Comparison of ENCODE assay signal across 9 cellular contexts in genomic region chr7:116212859-116213258, GRCh38. TPM values are rescaled to one million over a fixed set of nuclear protein-coding genes. Genes with fewer than 3 reads are reported as not detected.
DNase-seq lines count a peak whose midpoint lies in the region; ATAC-seq and TF ChIP-seq lines count a peak whose summit lies in the region.
"Had no signal": no experiment of that assay in that cellular context is flagged by ENCODE, and none has a peak within 500 bp of the region (broad histone marks: within the 10 kb centered on the region; RNA-seq: fewer than 3 reads in every experiment).

No MANE protein-coding gene starts in this region.

- no peaks in the 10 kb centered on the region for H3K9me3 ChIP-seq in subcutaneous abdominal adipose tissue (ENCODE audit: control insufficient read depth in 5 of 5, low read length in 5 of 5)

- no peak for ATAC-seq in activated B cell treated with CpG ODN at 0.5 μM for 24 hours (ENCODE audit: low read depth)
- ATAC-seq in foreskin keratinocyte: no peak
- no peak for ATAC-seq in HG03469 (IDR thresholded peaks at IDR 0.05; ENCODE audit: unreplicated experiment)
- ATAC-seq in HG03108 (IDR thresholded peaks at IDR 0.05; ENCODE audit: unreplicated experiment): no peak

- H3K36me3 Mint-ChIP-seq in activated CD4-positive, alpha-beta T cell treated with anti-CD3 and anti-CD28 coated beads, Interleukin-2, amount 10 ng/mL, durations not matched to agents 7 days and 5 days (ENCODE audit: low read depth): peaks cover 50% of the 10 kb centered on the region
- peaks cover 28% of the 10 kb centered on the region for H3K36me3 Mint-ChIP-seq in activated B cell treated with CpG ODN at 0.5 μM for 24 hours (ENCODE audit: low read depth)

- intact Hi-C loops in activated B cell treated with CpG ODN at 0.5 μM for 24 hours (cut with micrococcal nuclease): loop anchor here (5.0 kb wide), 1 partner anchor 1291 kb away; the partner anchor contains the start of gene MDFIC

- H3K36me3 ChIP-seq in subcutaneous abdominal adipose tissue (ENCODE audit: control insufficient read depth in 5 of 5, insufficient read depth in 5 of 5, low read length in 5 of 5): no peaks in the 10 kb centered on the region

- H3K4me1 ChIP-seq in foreskin keratinocyte (peaks cover 44% of the 10 kb centered on the region), subcutaneous abdominal adipose tissue (ENCODE audit: control insufficient read depth in 5 of 5, insufficient read depth in 5 of 5, low read length in 5 of 5) (peaks cover 10 to 35% (median 26%) of the 10 kb centered on the region in 5 donors)

- no peaks in the 10 kb centered on the region for H3K27me3 Mint-ChIP-seq in activated CD4-positive, alpha-beta T cell treated with anti-CD3 and anti-CD28 coated beads, Interleukin-2, amount 10 ng/mL, durations not matched to agents 7 days and 5 days
- no peaks in the 10 kb centered on the region for H3K27me3 Mint-ChIP-seq in activated B cell treated with CpG ODN at 0.5 μM for 24 hours

- TF ChIP-seq CTCF in activated B cell treated with CpG ODN at 0.5 μM for 24 hours (IDR thresholded peaks at IDR 0.05) (no peak), foreskin keratinocyte (conservative IDR thresholded peaks at IDR 0.05) (no peak)

- POLR2A ChIA-PET in activated CD4-positive, alpha-beta T cell treated with anti-CD3 and anti-CD28 coated beads, Interleukin-2, amount 10 ng/mL, durations not matched to agents 7 days and 5 days (lab: Charles Lee): no interaction called here
- POLR2A ChIA-PET in activated B cell treated with CpG ODN at 0.5 μM for 24 hours (lab: Charles Lee): no interaction called here

- H3K9ac ChIP-seq in subcutaneous abdominal adipose tissue (ENCODE audit: low read length in 5 of 5): no peak overlapping the region

- peaks cover 13% of the 10 kb centered on the region for H3K9me3 Mint-ChIP-seq in activated CD4-positive, alpha-beta T cell treated with anti-CD3 and anti-CD28 coated beads, Interleukin-2, amount 10 ng/mL, durations not matched to agents 7 days and 5 days
- no peaks in the 10 kb centered on the region for H3K9me3 Mint-ChIP-seq in activated B cell treated with CpG ODN at 0.5 μM for 24 hours

- H3K27ac Mint-ChIP-seq in activated CD4-positive, alpha-beta T cell treated with anti-CD3 and anti-CD28 coated beads, Interleukin-2, amount 10 ng/mL, durations not matched to agents 7 days and 5 days: peak overlapping the region; percentile 81
- peak overlapping the region; percentile 96 for H3K27ac Mint-ChIP-seq in activated B cell treated with CpG ODN at 0.5 μM for 24 hours

- no peak for DNase-seq in activated CD4-positive, alpha-beta T cell treated with anti-CD3 and anti-CD28 coated beads, Interleukin-2, amount 10 ng/mL, durations not matched to agents 7 days and 5 days
- no peak for DNase-seq in activated CD4-positive, alpha-beta T cell treated with anti-CD3 and anti-CD28 coated beads, Interleukin-2, amount 50 U/mL, for 1 hour
- DNase-seq in activated B cell treated with CpG ODN at 0.5 μM for 24 hours (no peak), foreskin keratinocyte (no peak), SW480 (ENCODE audit: low spot score) (no peak)
- DNase-seq: AML-193 had no signal

- H3K27me3 ChIP-seq in foreskin keratinocyte: no peaks in the 10 kb centered on the region
- H3K27me3 ChIP-seq in subcutaneous abdominal adipose tissue (ENCODE audit: control insufficient read depth in 5 of 5, insufficient read depth in 4 of 5, low read length in 5 of 5): no peaks in the 10 kb centered on the region

- CTCF ChIA-PET in activated CD4-positive, alpha-beta T cell treated with anti-CD3 and anti-CD28 coated beads, Interleukin-2, amount 10 ng/mL, durations not matched to agents 7 days and 5 days (lab: Charles Lee): interaction anchor here (1.0 kb wide), 1 partner anchor 34 kb away, joined by 3 read pairs; no protein-coding TSS in a partner anchor
- CTCF ChIA-PET in activated B cell treated with CpG ODN at 0.5 μM for 24 hours (lab: Charles Lee): interaction anchor here (1.0 to 3.3 kb wide), 3 partner anchors 19 to 32 kb away, joined by 4 to 9 read pairs (median 4); no protein-coding TSS in a partner anchor

- H3K27ac ChIP-seq in foreskin keratinocyte (peak overlapping the region; percentile 74), subcutaneous abdominal adipose tissue (ENCODE audit: low read depth, low read length) (peak overlapping the region; percentile 32)

- H3K4me3 ChIP-seq in subcutaneous abdominal adipose tissue (ENCODE audit: low read depth in 1 of 5, low read length in 5 of 5): no peak overlapping the region

- H3K4me1 Mint-ChIP-seq in activated CD4-positive, alpha-beta T cell treated with anti-CD3 and anti-CD28 coated beads, Interleukin-2, amount 10 ng/mL, durations not matched to agents 7 days and 5 days: peaks cover 62% of the 10 kb centered on the region
- H3K4me1 Mint-ChIP-seq in activated B cell treated with CpG ODN at 0.5 μM for 24 hours: peaks cover 59% of the 10 kb centered on the region

- peak overlapping the region; percentile 95 for H3K4me3 Mint-ChIP-seq in activated CD4-positive, alpha-beta T cell treated with anti-CD3 and anti-CD28 coated beads, Interleukin-2, amount 10 ng/mL, durations not matched to agents 7 days and 5 days
- H3K4me3 Mint-ChIP-seq in activated B cell treated with CpG ODN at 0.5 μM for 24 hours: peak overlapping the region; percentile 98

RNA-seq across cellular contexts. Expression of gene TES, which starts 2.5 kb away (rescaled TPM):
- 100 to 1,000 TPM; 139 to 140 TPM for total RNA-seq in activated CD4-positive, alpha-beta T cell treated with anti-CD3 and anti-CD28 coated beads, Interleukin-2, amount 10 ng/mL, durations not matched to agents 7 days and 5 days
- total RNA-seq in activated B cell treated with CpG ODN at 0.5 μM for 24 hours: 77.9 and 82.8 TPM in 2 replicates
- 115 and 130 TPM in 2 replicates for total RNA-seq in foreskin keratinocyte
- 53.6 and 55.3 TPM in 2 replicates for polyA plus RNA-seq in foreskin keratinocyte
